In the genomic region with DNA sequence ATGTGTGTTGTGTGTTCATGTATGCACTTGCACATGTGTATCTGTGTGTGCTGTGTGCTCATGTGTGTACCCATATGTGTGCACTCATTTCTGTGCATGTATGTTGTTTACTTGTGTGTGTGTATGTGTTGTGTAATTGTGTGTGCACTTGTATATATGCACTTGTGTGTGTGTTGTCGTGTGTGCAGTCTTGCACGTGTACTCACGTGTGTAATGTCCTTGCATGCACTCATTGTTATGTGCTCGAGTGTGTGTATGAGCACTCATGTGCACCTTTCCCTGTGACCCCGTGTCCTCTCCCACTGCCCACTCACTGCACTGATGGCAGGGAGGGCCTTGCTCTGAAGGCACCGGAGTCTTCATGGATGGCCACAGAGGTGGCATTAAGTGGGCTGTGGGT, we compare ENCODE assay signal across 22 cellular contexts.
DNase-seq lines count a peak whose midpoint lies in the region; ATAC-seq, FAIRE-seq and TF ChIP-seq lines count a peak whose summit lies in the region.
"Had no signal": no experiment of that assay in that cellular context is flagged by ENCODE, and none has a peak within 500 bp of the region (broad histone marks: within the 10 kb centered on the region; RNA-seq: fewer than 3 reads in every experiment).

No MANE protein-coding gene starts in this region.

- no TSS peak for BruUV-seq in HepG2 (replicated peaks; lab: Mats Ljungman, UMichigan)

- H3K9ac ChIP-seq in HepG2 (ENCODE audit: insufficient read depth, low read depth, low read length) = no peak overlapping the region
- H3K9ac ChIP-seq: BLaER1 had no signal

- H2AFZ ChIP-seq in HepG2 (ENCODE audit: low read length) (no peak overlapping the region), osteoblast (ENCODE audit: low read length) (no peak overlapping the region)
- H2AFZ ChIP-seq: GM23338 had no signal

- WGBS in HepG2 (ENCODE audit: low lambda C conversion rate) = 36% methylated on average over 6 of the region's 6 CpGs
- WGBS in right lobe of liver (ENCODE audit: insufficient coverage, low coverage, low lambda C conversion rate, missing lambda C conversion rate) = 100% methylated on average over 1 of the region's 6 CpGs
- WGBS in esophagus muscularis mucosa = 95% methylated on average over 6 of the region's 6 CpGs

- POLR2A ChIA-PET in HepG2 (lab: Yijun Ruan, JAX) = no interaction called here

- no peaks in the 10 kb centered on the region for H3K4me1 ChIP-seq in HepG2 (ENCODE audit: insufficient read depth, low read length)
- no peaks in the 10 kb centered on the region for H3K4me1 ChIP-seq in right lobe of liver
- no peaks in the 10 kb centered on the region for H3K4me1 ChIP-seq in esophagus muscularis mucosa
- H3K4me1 ChIP-seq in osteoblast (ENCODE audit: insufficient read depth, low read length) = no peaks in the 10 kb centered on the region
- H3K4me1 ChIP-seq: BLaER1, Caco-2 had no signal

- H3K27me3 ChIP-seq in HepG2 (ENCODE audit: control insufficient read depth in 1 of 2, insufficient read depth in 2 of 2, low read length in 2 of 2) (peaks cover 0 to 4% of the 10 kb centered on the region in 2 experiments; a peak in 2 of 5 replicates), right lobe of liver (no peaks in the 10 kb centered on the region), esophagus muscularis mucosa (no peaks in the 10 kb centered on the region), osteoblast (ENCODE audit: insufficient read depth, low read length) (no peaks in the 10 kb centered on the region)
- H3K27me3 ChIP-seq: BLaER1 had no signal

- TF ChIP-seq RAD21 in HepG2 (CRISPR knock-in tag; IDR thresholded peaks at IDR 0.05) = no peak

- no peaks in the 10 kb centered on the region for H3K36me3 ChIP-seq in HepG2 (replicated peaks in 1 of 2; ENCODE audit: control insufficient read depth in 1 of 2, insufficient read depth in 2 of 2, low read length in 2 of 2)
- no peaks in the 10 kb centered on the region for H3K36me3 ChIP-seq in right lobe of liver
- no peaks in the 10 kb centered on the region for H3K36me3 ChIP-seq in esophagus muscularis mucosa
- H3K36me3 ChIP-seq in osteoblast (ENCODE audit: insufficient read depth, low read length) = no peaks in the 10 kb centered on the region
- H3K36me3 ChIP-seq: BLaER1 had no signal

- DNase-seq in HepG2 (ENCODE audit: low spot score) = no peak
- DNase-seq in right lobe of liver = no peak
- DNase-seq in esophagus muscularis mucosa (ENCODE audit: extremely low spot score) = peak; percentile 77
- DNase-seq in osteoblast (ENCODE audit: insufficient read length, low spot score, missing footprints) = peak; percentile 55
- no peak for DNase-seq in head of caudate nucleus
- no peak for DNase-seq in mucosa of gallbladder (ENCODE audit: low spot score)
- DNase-seq in caudate nucleus (lab: John Stamatoyannopoulos, UW) = no peak
- DNase-seq: Caco-2; CD4-positive, CD25-positive, alpha-beta regulatory T cell; CD8-positive, alpha-beta T cell; DMS 273 treated with DMSO at 0.1 percent for 48 hours; DMS79; EL; GDM1; HCEC 1CT had no signal

- H3K4me2 ChIP-seq in HepG2 (ENCODE audit: low read depth, low read length) = no peak overlapping the region
- H3K4me2 ChIP-seq in osteoblast (ENCODE audit: insufficient read depth, low read length) = no peak overlapping the region
- H3K4me2 ChIP-seq: BLaER1, GM23338 had no signal

- no peak overlapping the region for H3K27ac ChIP-seq in HepG2 (ENCODE audit: extremely low read length, insufficient read depth, low read length)
- no peak overlapping the region for H3K27ac ChIP-seq in right lobe of liver
- no peak overlapping the region for H3K27ac ChIP-seq in esophagus muscularis mucosa (replicated peaks in 1 of 4)
- no peak overlapping the region for H3K27ac ChIP-seq in osteoblast (ENCODE audit: low read depth, low read length)
- H3K27ac ChIP-seq in caudate nucleus (ENCODE audit: low read depth, low read length) = no peak overlapping the region
- H3K27ac ChIP-seq: 22Rv1, BLaER1, C4-2B had no signal

- H3K9me3 ChIP-seq in HepG2 (ENCODE audit: low read length) (no peaks in the 10 kb centered on the region), right lobe of liver (no peaks in the 10 kb centered on the region), esophagus muscularis mucosa (no peaks in the 10 kb centered on the region), osteoblast (ENCODE audit: low read depth, low read length) (no peaks in the 10 kb centered on the region)
- H3K9me3 ChIP-seq: BLaER1, Caco-2 had no signal

- no peaks in the 10 kb centered on the region for H4K20me1 ChIP-seq in HepG2 (ENCODE audit: insufficient read depth, low read length)
- no peaks in the 10 kb centered on the region for H4K20me1 ChIP-seq in osteoblast (ENCODE audit: insufficient read depth, low read length)
- H4K20me1 ChIP-seq: BLaER1 had no signal

- in situ Hi-C loops in HepG2 (cut with HindIII; ENCODE audit: extremely low pct_ligation_motif_present, low pct_unique_long_range_greater_than_20kb) = no loop called here

- CTCF ChIA-PET in HepG2 (lab: Yijun Ruan, JAX; ENCODE audit: low intra/inter-chr PET ratio, low total read pairs) = no interaction called here

- no peak for FAIRE-seq in HepG2 (lab: Jason Lieb, UNC)
- FAIRE-seq: A204.1, GM12878, GM18507 had no signal

- H3K79me2 ChIP-seq in HepG2 (ENCODE audit: insufficient read depth, low read length) (no peaks in the 10 kb centered on the region), osteoblast (ENCODE audit: insufficient read depth, low read length) (no peaks in the 10 kb centered on the region)

- no peak for TF ChIP-seq EP300 in HepG2 (IDR thresholded peaks at IDR 0.05; ENCODE audit: low read depth in 2 of 2, low read length in 2 of 2)
- no peak for TF ChIP-seq EP300 in HepG2 (CRISPR knock-in tag; IDR thresholded peaks at IDR 0.05; ENCODE audit: borderline replicate concordance)
- no peak for TF ChIP-seq EP300 in esophagus muscularis mucosa (IDR thresholded peaks at IDR 0.05)

- H3K4me3 ChIP-seq in HepG2 (replicated peaks in 1 of 3; ENCODE audit: insufficient read depth in 1 of 3, low read depth in 2 of 3, low read length in 3 of 3) (no peak overlapping the region), right lobe of liver (no peak overlapping the region), esophagus muscularis mucosa (no peak overlapping the region), osteoblast (ENCODE audit: insufficient read depth, low read length) (no peak overlapping the region)
- H3K4me3 ChIP-seq: BLaER1, GM12878, GM23338 had no signal

- intact Hi-C loops in HepG2 (cut with micrococcal nuclease; ENCODE audit: unreplicated experiment) = no loop called here
- intact Hi-C loops in right lobe of liver (cut with DNase I) = no loop called here
- intact Hi-C loops in esophagus muscularis mucosa (cut with DNase I) = no loop called here
- intact Hi-C loops in head of caudate nucleus (cut with DNase I) = no loop called here

- no peak for ATAC-seq in HepG2
- ATAC-seq in right lobe of liver = no peak
- ATAC-seq: CD8-positive, alpha-beta T cell; GM12878; GM23338 had no signal

- TF ChIP-seq POLR2A in HepG2 (IDR thresholded peaks at IDR 0.05; ENCODE audit: insufficient read depth in 1 of 2, low read depth in 2 of 2, low read length in 2 of 2) (no peak), right lobe of liver (IDR thresholded peaks at IDR 0.05) (no peak), esophagus muscularis mucosa (IDR thresholded peaks at IDR 0.05; ENCODE audit: low read depth) (no peak)

- TF ChIP-seq CTCF in HepG2 (CRISPR knock-in tag; IDR thresholded peaks at IDR 0.05) (no peak), right lobe of liver (IDR thresholded peaks at IDR 0.05) (no peak), esophagus muscularis mucosa (IDR thresholded peaks at IDR 0.05) (no peak), osteoblast (IDR thresholded peaks at IDR 0.05; ENCODE audit: extremely low read depth, low read depth, low read length) (no peak)

TF ChIP-seq in HepG2, 621 proteins besides CTCF, POLR2A, EP300 and RAD21 (continues in another document):
- TF ChIP-seq, protein P1, sequence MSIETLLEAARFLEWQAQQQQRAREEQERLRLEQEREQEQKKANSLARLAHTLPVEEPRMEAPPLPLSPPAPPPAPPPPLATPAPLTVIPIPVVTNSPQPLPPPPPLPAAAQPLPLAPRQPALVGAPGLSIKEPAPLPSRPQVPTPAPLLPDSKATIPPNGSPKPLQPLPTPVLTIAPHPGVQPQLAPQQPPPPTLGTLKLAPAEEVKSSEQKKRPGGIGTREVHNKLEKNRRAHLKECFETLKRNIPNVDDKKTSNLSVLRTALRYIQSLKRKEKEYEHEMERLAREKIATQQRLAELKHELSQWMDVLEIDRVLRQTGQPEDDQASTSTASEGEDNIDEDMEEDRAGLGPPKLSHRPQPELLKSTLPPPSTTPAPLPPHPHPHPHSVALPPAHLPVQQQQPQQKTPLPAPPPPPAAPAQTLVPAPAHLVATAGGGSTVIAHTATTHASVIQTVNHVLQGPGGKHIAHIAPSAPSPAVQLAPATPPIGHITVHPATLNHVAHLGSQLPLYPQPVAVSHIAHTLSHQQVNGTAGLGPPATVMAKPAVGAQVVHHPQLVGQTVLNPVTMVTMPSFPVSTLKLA (IDR thresholded peaks at IDR 0.05) = peak; percentile 81

Comparison
In these comparisons a context has a peak if more than half of its experiments do, and no peak if none do; other contexts are left out.
1. DNase-seq: peak in esophagus muscularis mucosa (single experiment) and osteoblast (single experiment); none in HepG2 (single experiment), right lobe of liver (0 of 3), head of caudate nucleus (0 of 42), mucosa of gallbladder (single experiment) and caudate nucleus (0 of 61).